Comparison of ENCODE assay signal across 10 cellular contexts in genomic region chr17:46772879-46773620, GRCh38. TPM values are rescaled to one million over a fixed set of nuclear protein-coding genes. Genes with fewer than 3 reads are reported as not detected.
A peak's percentile ranks its signal among the peaks of the same experiment; 100 is the strongest.
DNase-seq lines count a peak whose midpoint lies in the region; ATAC-seq, FAIRE-seq and TF ChIP-seq lines count a peak whose summit lies in the region.
"Had no signal": no experiment of that assay in that cellular context is flagged by ENCODE, and none has a peak within 500 bp of the region (broad histone marks: within the 10 kb centered on the region; RNA-seq: fewer than 3 reads in every experiment).

No MANE protein-coding gene starts in this region.

- FAIRE-seq in astrocyte (lab: Jason Lieb, UNC): no peak
- FAIRE-seq: islet of Langerhans, pancreas had no signal

- no peak for ATAC-seq in HG02870 (IDR thresholded peaks at IDR 0.05; ENCODE audit: unreplicated experiment)
- ATAC-seq in esophagus mucosa: no peak

- no peak overlapping the region for H3K4me2 ChIP-seq in astrocyte (ENCODE audit: low read length)

- peaks cover 3% of the 10 kb centered on the region for H3K4me1 ChIP-seq in astrocyte (ENCODE audit: insufficient read depth, low read length)
- H3K4me1 ChIP-seq: pancreas had no signal

- H3K9me3 ChIP-seq in astrocyte (ENCODE audit: insufficient read depth, low read depth, low read length): no peaks in the 10 kb centered on the region
- H3K9me3 ChIP-seq: pancreas had no signal

- no peaks in the 10 kb centered on the region for H4K20me1 ChIP-seq in astrocyte (ENCODE audit: insufficient read depth, low read length)

- peaks cover 48% of the 10 kb centered on the region for H3K27me3 Mint-ChIP-seq in T-helper 2 cell treated with Interferon-gamma antibody and Interleukin-4, amounts not matched to agents 5 μg/mL and 100 μg/mL, for 36 hours (ENCODE audit: low read depth)
- H3K27me3 Mint-ChIP-seq in astrocyte (ENCODE audit: low read depth, unreplicated experiment) (peaks cover 19% of the 10 kb centered on the region), nephron progenitor cell (ENCODE audit: low read depth, poor library complexity) (peaks cover 47% of the 10 kb centered on the region)

- in situ Hi-C loops in KBM-7 (cut with MboI; ENCODE audit: low pct_unique_long_range_greater_than_20kb, low sequenced_read_pairs): no loop called here

- peaks cover 6% of the 10 kb centered on the region for H3K27me3 ChIP-seq in astrocyte (ENCODE audit: insufficient read depth, low read length)
- H3K27me3 ChIP-seq: pancreas had no signal

- H3K36me3 Mint-ChIP-seq in T-helper 2 cell treated with Interferon-gamma antibody and Interleukin-4, amounts not matched to agents 5 μg/mL and 100 μg/mL, for 36 hours (ENCODE audit: low read depth): no peaks in the 10 kb centered on the region
- H3K36me3 Mint-ChIP-seq in astrocyte (ENCODE audit: low read depth, unreplicated experiment) (no peaks in the 10 kb centered on the region), nephron progenitor cell (ENCODE audit: low read depth) (peaks cover 4% of the 10 kb centered on the region)

- no peak overlapping the region for H3K9ac ChIP-seq in astrocyte (ENCODE audit: low read length)

- no peak overlapping the region for H3K4me3 ChIP-seq in astrocyte (ENCODE audit: insufficient read depth, low read depth, low read length)

- no peak for DNase-seq in T-helper 2 cell treated with Interferon-gamma antibody and Interleukin-4, amounts not matched to agents 5 μg/mL and 100 μg/mL, for 36 hours (ENCODE audit: low spot score)
- DNase-seq in T-helper 2 cell (no peak), KBM-7 (peak; percentile 74), astrocyte (ENCODE audit: low read depth) (no peak), nephron progenitor cell (no peak), NCI-H1436 (lab: John Stamatoyannopoulos, UW) (no peak)

- TF ChIP-seq CTCF in astrocyte (IDR thresholded peaks at IDR 0.05; ENCODE audit: insufficient read depth, low read depth, low read length): no peak
- TF ChIP-seq CTCF in nephron progenitor cell (IDR thresholded peaks at IDR 0.05): no peak

- no peak overlapping the region for H3K27ac Mint-ChIP-seq in T-helper 2 cell treated with Interferon-gamma antibody and Interleukin-4, amounts not matched to agents 5 μg/mL and 100 μg/mL, for 36 hours
- H3K27ac Mint-ChIP-seq in astrocyte (ENCODE audit: unreplicated experiment) (no peak overlapping the region), nephron progenitor cell (no peak overlapping the region)

- H3K27ac ChIP-seq in astrocyte (ENCODE audit: low read depth, low read length): no peak overlapping the region
- H3K27ac ChIP-seq: pancreas had no signal

- no peaks in the 10 kb centered on the region for H3K79me2 ChIP-seq in astrocyte (ENCODE audit: insufficient read depth, low read length)

- no peaks in the 10 kb centered on the region for H3K9me3 Mint-ChIP-seq in T-helper 2 cell treated with Interferon-gamma antibody and Interleukin-4, amounts not matched to agents 5 μg/mL and 100 μg/mL, for 36 hours
- H3K9me3 Mint-ChIP-seq in astrocyte (ENCODE audit: unreplicated experiment) (peaks cover 3% of the 10 kb centered on the region), nephron progenitor cell (no peaks in the 10 kb centered on the region)

- peak overlapping the region; percentile 59 for H3K4me3 Mint-ChIP-seq in T-helper 2 cell treated with Interferon-gamma antibody and Interleukin-4, amounts not matched to agents 5 μg/mL and 100 μg/mL, for 36 hours
- peak overlapping the region; percentile 72 for H3K4me3 Mint-ChIP-seq in astrocyte (ENCODE audit: unreplicated experiment)
- H3K4me3 Mint-ChIP-seq in nephron progenitor cell: peak overlapping the region; percentile 77

- H3K36me3 ChIP-seq in astrocyte (ENCODE audit: insufficient read depth, low read length): no peaks in the 10 kb centered on the region
- H3K36me3 ChIP-seq: pancreas had no signal

- peaks cover 9% of the 10 kb centered on the region for H3K4me1 Mint-ChIP-seq in T-helper 2 cell treated with Interferon-gamma antibody and Interleukin-4, amounts not matched to agents 5 μg/mL and 100 μg/mL, for 36 hours (ENCODE audit: low read depth)
- H3K4me1 Mint-ChIP-seq in astrocyte (ENCODE audit: low read depth, unreplicated experiment) (no peaks in the 10 kb centered on the region), nephron progenitor cell (peaks cover 11% of the 10 kb centered on the region)

- H2AFZ ChIP-seq in astrocyte (ENCODE audit: low read depth, low read length): no peak overlapping the region

RNA-seq across cellular contexts. Expression of gene WNT3, which starts 45.4 kb away (rescaled TPM):
- total RNA-seq in astrocyte: 2.4 TPM in 2 replicates
- 5.9 TPM for total RNA-seq in esophagus mucosa
